In the genomic region with DNA sequence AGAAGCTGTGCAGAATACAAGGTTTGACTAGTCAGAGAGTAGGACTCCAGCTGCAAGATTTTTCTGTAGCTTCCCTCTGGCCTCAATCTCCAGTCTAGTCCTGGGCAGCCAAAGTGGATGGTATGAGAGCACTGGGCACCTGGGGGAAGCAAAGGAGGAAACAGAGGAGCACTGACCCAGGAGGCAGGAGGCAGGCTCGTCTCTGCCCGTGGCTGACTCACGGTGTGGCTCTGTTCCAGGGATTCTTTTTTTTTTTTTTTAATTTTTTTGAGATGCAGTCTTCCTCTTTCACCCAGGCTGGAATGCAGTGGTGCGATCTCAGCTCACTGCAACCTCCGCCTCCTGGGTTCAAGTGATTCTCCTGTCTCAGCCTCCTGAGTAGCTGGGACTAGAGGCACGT, we compare ENCODE assay signal across 25 cellular contexts. TPM values are rescaled to one million over a fixed set of nuclear protein-coding genes. Genes with fewer than 3 reads are reported as not detected.
DNase-seq lines count a peak whose midpoint lies in the region; ATAC-seq, FAIRE-seq and TF ChIP-seq lines count a peak whose summit lies in the region.
"Had no signal": no experiment of that assay in that cellular context is flagged by ENCODE, and none has a peak within 500 bp of the region (broad histone marks: within the 10 kb centered on the region; RNA-seq: fewer than 3 reads in every experiment).

No MANE protein-coding gene starts in this region.

- H3K27ac Mint-ChIP-seq in activated CD4-positive, alpha-beta memory T cell treated with anti-CD3 and anti-CD28 coated beads for 36 hours: no peak overlapping the region
- H3K27ac Mint-ChIP-seq: activated CD4-positive, alpha-beta T cell treated with anti-CD3 and anti-CD28 coated beads for 36 hours; CD4-positive, alpha-beta T cell; H9; memory B cell; nephron progenitor cell; stimulated activated naive B cell treated with anti-CD40 and anti-IgM and Interleukin-4, amounts not matched to agents 10 μg/mL and 1 μg/mL and 100 μg/mL, for 72 hours; type B pancreatic cell had no signal

- no peak for FAIRE-seq in HTR-8/SVneo (lab: Jason Lieb, UNC)

- H3K4me3 ChIP-seq in mucosa of descending colon: no peak overlapping the region
- H3K4me3 ChIP-seq: ascending aorta, esophagus muscularis mucosa, SJCRH30 had no signal

- H3K9me3 Mint-ChIP-seq in activated CD4-positive, alpha-beta memory T cell treated with anti-CD3 and anti-CD28 coated beads for 36 hours: no peaks in the 10 kb centered on the region
- H3K9me3 Mint-ChIP-seq: CD4-positive, alpha-beta T cell; H9; memory B cell; nephron progenitor cell; stimulated activated naive B cell treated with anti-CD40 and anti-IgM and Interleukin-4, amounts not matched to agents 10 μg/mL and 1 μg/mL and 100 μg/mL, for 72 hours; type B pancreatic cell had no signal

- CTCF ChIA-PET in activated CD4-positive, alpha-beta memory T cell treated with anti-CD3 and anti-CD28 coated beads for 36 hours (lab: Charles Lee): no interaction called here

- intact Hi-C loops in mucosa of descending colon (cut with DNase I, micrococcal nuclease): no loop called here
- intact Hi-C loops in activated CD4-positive, alpha-beta memory T cell treated with anti-CD3 and anti-CD28 coated beads for 36 hours (cut with micrococcal nuclease): no loop called here

- no peaks in the 10 kb centered on the region for H3K4me1 ChIP-seq in mucosa of descending colon (ENCODE audit: low read depth)
- H3K4me1 ChIP-seq: ascending aorta had no signal

- H3K36me3 Mint-ChIP-seq in activated CD4-positive, alpha-beta memory T cell treated with anti-CD3 and anti-CD28 coated beads for 36 hours: no peaks in the 10 kb centered on the region
- H3K36me3 Mint-ChIP-seq: memory B cell; stimulated activated naive B cell treated with anti-CD40 and anti-IgM and Interleukin-4, amounts not matched to agents 10 μg/mL and 1 μg/mL and 100 μg/mL, for 72 hours; type B pancreatic cell had no signal

- no peaks in the 10 kb centered on the region for H3K4me1 Mint-ChIP-seq in activated CD4-positive, alpha-beta memory T cell treated with anti-CD3 and anti-CD28 coated beads for 36 hours (ENCODE audit: low read depth)
- H3K4me1 Mint-ChIP-seq: activated CD4-positive, alpha-beta T cell treated with anti-CD3 and anti-CD28 coated beads for 36 hours; memory B cell; nephron progenitor cell; stimulated activated naive B cell treated with anti-CD40 and anti-IgM and Interleukin-4, amounts not matched to agents 10 μg/mL and 1 μg/mL and 100 μg/mL, for 72 hours had no signal

- TF ChIP-seq CTCF in mucosa of descending colon (IDR thresholded peaks at IDR 0.05): no peak

- POLR2A ChIA-PET in activated CD4-positive, alpha-beta memory T cell treated with anti-CD3 and anti-CD28 coated beads for 36 hours (lab: Charles Lee): no interaction called here

- ATAC-seq in SK-N-SH treated with all-trans-retinoic acid at 6 μM for 48 hours (peak; percentile 45), mucosa of descending colon (peak; percentile 39)
- ATAC-seq: activated CD4-positive, alpha-beta T cell treated with anti-CD3 and anti-CD28 coated beads for 36 hours; stimulated activated naive B cell treated with anti-CD40 and anti-IgM and Interleukin-4, amounts not matched to agents 10 μg/mL and 1 μg/mL and 100 μg/mL, for 72 hours had no signal

- DNase-seq in DMS79 treated with DMSO at 0.1 percent for 48 hours (lab: John Stamatoyannopoulos, UW) (peak; percentile 19), DMS79 (lab: John Stamatoyannopoulos, UW) (no peak), HTR-8/SVneo (ENCODE audit: insufficient read length, low spot score) (peak; percentile 35), mucosa of descending colon (no peak), NCI-H1105 (lab: John Stamatoyannopoulos, UW) (no peak)
- no peak for DNase-seq in activated CD4-positive, alpha-beta memory T cell treated with anti-CD3 and anti-CD28 coated beads for 36 hours
- no peak for DNase-seq in activated CD4-positive, CD25-positive, alpha-beta regulatory T cell (lab: John Stamatoyannopoulos, UW)
- DNase-seq: 8988T; activated CD4-positive, alpha-beta T cell treated with anti-CD3 and anti-CD28 coated beads for 36 hours; CD4-positive, alpha-beta T cell; cortex of kidney; GDM1; glutamatergic neuron; H9; NCI-H1048; NCI-H345; nephron progenitor cell; SJCRH30; stimulated activated naive B cell treated with anti-CD40 and anti-IgM and Interleukin-4, amounts not matched to agents 10 μg/mL and 1 μg/mL and 100 μg/mL, for 72 hours; T1000 had no signal

- no peaks in the 10 kb centered on the region for H3K36me3 ChIP-seq in mucosa of descending colon (ENCODE audit: low read depth)
- H3K36me3 ChIP-seq: ascending aorta, esophagus muscularis mucosa, SJCRH30 had no signal

- peaks cover 41% of the 10 kb centered on the region for H3K27me3 Mint-ChIP-seq in activated CD4-positive, alpha-beta memory T cell treated with anti-CD3 and anti-CD28 coated beads for 36 hours

- no peak overlapping the region for H3K4me3 Mint-ChIP-seq in activated CD4-positive, alpha-beta memory T cell treated with anti-CD3 and anti-CD28 coated beads for 36 hours
- H3K4me3 Mint-ChIP-seq: activated CD4-positive, alpha-beta T cell treated with anti-CD3 and anti-CD28 coated beads for 36 hours; CD4-positive, alpha-beta T cell; H9; memory B cell; nephron progenitor cell; stimulated activated naive B cell treated with anti-CD40 and anti-IgM and Interleukin-4, amounts not matched to agents 10 μg/mL and 1 μg/mL and 100 μg/mL, for 72 hours; type B pancreatic cell had no signal

- H3K9me3 ChIP-seq in mucosa of descending colon: no peaks in the 10 kb centered on the region
- H3K9me3 ChIP-seq: ascending aorta, esophagus muscularis mucosa had no signal

TF ChIP-seq in SK-N-SH treated with all-trans-retinoic acid at 6 μM for 48 hours, 23 proteins besides CTCF, POLR2A, EP300 and RAD21:
- TF ChIP-seq CSRNP3 (CRISPR knock-in tag; IDR thresholded peaks at IDR 0.05) (no peak), ZNF565 (CRISPR knock-in tag; conservative IDR thresholded peaks at IDR 0.05; ENCODE audit: low read depth) (no peak), ZC3H10 (CRISPR knock-in tag; IDR thresholded peaks at IDR 0.05) (no peak), ZFP3 (CRISPR knock-in tag; IDR thresholded peaks at IDR 0.05) (no peak), ZNF70 (CRISPR knock-in tag; IDR thresholded peaks at IDR 0.05) (no peak), ESRRG (CRISPR knock-in tag; IDR thresholded peaks at IDR 0.05) (no peak), GLIS3 (CRISPR knock-in tag; IDR thresholded peaks at IDR 0.05) (no peak), POU6F1 (CRISPR knock-in tag; IDR thresholded peaks at IDR 0.05; ENCODE audit: borderline replicate concordance, low read depth) (no peak)

RNA-seq across cellular contexts. Expression of gene NPPB, which starts 4.1 kb away (rescaled TPM):
- total RNA-seq in mucosa of descending colon: not detected
- total RNA-seq in activated CD4-positive, alpha-beta memory T cell treated with anti-CD3 and anti-CD28 coated beads for 36 hours: not detected
- total RNA-seq: activated CD4-positive, alpha-beta T cell treated with anti-CD3 and anti-CD28 coated beads for 36 hours; ascending aorta; CD4-positive, alpha-beta T cell; esophagus muscularis mucosa had no signal

RNA-seq across cellular contexts. Expression of gene NPPA, which starts 15.3 kb away (rescaled TPM):
- 1 to 10 TPM in 1 of 3 donors, under 1 TPM in 1, not detected in 1; 0.35 to 2.0 TPM for total RNA-seq in mucosa of descending colon
- total RNA-seq in activated CD4-positive, alpha-beta memory T cell treated with anti-CD3 and anti-CD28 coated beads for 36 hours: not detected
- total RNA-seq: activated CD4-positive, alpha-beta T cell treated with anti-CD3 and anti-CD28 coated beads for 36 hours; ascending aorta; CD4-positive, alpha-beta T cell; H9 had no signal

RNA-seq across cellular contexts. Expression of gene CLCN6, which starts 56.9 kb away (rescaled TPM):
- total RNA-seq in mucosa of descending colon: 10 to 100 TPM; 20.8 to 29.7 (median 24.3) TPM
- 10 to 100 TPM; 11.3 to 11.6 TPM for total RNA-seq in activated CD4-positive, alpha-beta memory T cell treated with anti-CD3 and anti-CD28 coated beads for 36 hours

RNA-seq across cellular contexts. Expression of gene MTHFR, which starts 57.1 kb away (rescaled TPM):
- 10 to 100 TPM; 36.6 to 43.2 (median 42.5) TPM for total RNA-seq in mucosa of descending colon
- 10 to 100 TPM; 12.8 to 13.3 TPM for total RNA-seq in activated CD4-positive, alpha-beta memory T cell treated with anti-CD3 and anti-CD28 coated beads for 36 hours

Comparison
In these comparisons a context has a peak if more than half of its experiments do, and no peak if none do; other contexts are left out.
1. DNase-seq: peak in DMS79 treated with DMSO at 0.1 percent for 48 hours (single experiment) and HTR-8/SVneo (single experiment); none in DMS79 (single experiment), mucosa of descending colon (0 of 3), NCI-H1105 (single experiment), activated CD4-positive, alpha-beta memory T cell treated with anti-CD3 and anti-CD28 coated beads for 36 hours (single experiment) and activated CD4-positive, CD25-positive, alpha-beta regulatory T cell (0 of 4).